Comparison of ENCODE assay signal across 20 cellular contexts in the genomic region with DNA sequence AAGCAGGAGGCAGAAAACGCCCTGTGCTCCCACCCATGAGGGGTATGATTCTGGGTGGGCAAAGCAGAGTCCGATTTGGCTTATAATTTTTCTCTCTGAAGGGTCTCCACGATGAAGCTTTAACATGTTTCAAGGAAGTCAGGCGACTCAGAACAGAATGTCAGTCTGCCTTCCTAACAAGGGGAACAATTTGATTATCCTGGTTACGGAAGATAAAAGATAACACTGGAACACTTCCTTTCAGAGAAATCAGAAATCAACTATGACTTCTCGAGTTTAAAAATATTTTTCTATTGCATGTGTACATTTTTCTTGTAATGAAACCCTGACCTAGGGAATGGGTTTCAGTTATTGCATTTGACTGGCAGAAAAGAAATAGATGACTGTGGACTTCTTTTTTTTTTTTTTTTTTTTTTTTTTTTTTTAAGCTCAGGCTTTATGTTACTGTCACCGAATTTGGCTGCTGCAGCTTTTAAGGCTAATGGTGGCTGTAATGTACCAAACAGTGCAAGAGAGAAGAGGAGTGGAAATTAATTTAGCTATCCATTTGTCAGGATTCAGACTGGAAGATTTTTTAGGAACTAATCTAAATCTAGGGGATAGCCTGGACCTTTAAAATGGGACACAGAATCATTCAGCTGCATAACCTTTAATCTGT.
"Had no signal": no experiment of that assay in that cellular context is flagged by ENCODE, and none has a peak within 500 bp of the region (broad histone marks: within the 10 kb centered on the region; RNA-seq: fewer than 3 reads in every experiment).

No MANE protein-coding gene starts in this region.

- DNase-seq: effector memory CD8-positive, alpha-beta T cell; erythroblast; foreskin keratinocyte; immature natural killer cell; kidney; left cardiac atrium; left ventricle myocardium superior; mucosa of descending colon; natural killer cell; nucleus accumbens; ovary; stimulated activated CD4-positive, alpha-beta T cell treated with anti-CD3 and anti-CD28 coated beads, Interleukin-12 subunit alpha, Interleukin-12 subunit beta, amount 100 ng/mL, for 4 hours; stimulated activated naive CD4-positive, alpha-beta T cell; stomach; substantia nigra; transverse colon had no signal

- ATAC-seq: effector memory CD8-positive, alpha-beta T cell; foreskin keratinocyte; natural killer cell had no signal

- H3K4me1 ChIP-seq: foreskin keratinocyte, right atrium auricular region, transverse colon had no signal

- H3K9me3 ChIP-seq: mucosa of descending colon, ovary, right atrium auricular region, stomach, thoracic aorta, transverse colon had no signal

- H3K9ac ChIP-seq: neural progenitor cell had no signal

- H3K4me3 ChIP-seq: lung, mucosa of descending colon, neural progenitor cell, ovary, right atrium auricular region, stomach, thoracic aorta, transverse colon had no signal

- H3K27ac ChIP-seq: foreskin keratinocyte, neural progenitor cell, ovary, right atrium auricular region, stomach, thoracic aorta, transverse colon had no signal

- H3K27me3 ChIP-seq: foreskin keratinocyte, neural progenitor cell, ovary, right atrium auricular region, stomach, transverse colon had no signal

- H3K36me3 ChIP-seq: neural progenitor cell, ovary, right atrium auricular region, stomach, thoracic aorta, transverse colon had no signal
